Comparison of ENCODE assay signal across 28 cellular contexts in genomic region chr12:2044165-2044564, GRCh38. TPM values are rescaled to one million over a fixed set of nuclear protein-coding genes. Genes with fewer than 3 reads are reported as not detected.
"Had no signal": no experiment of that assay in that cellular context is flagged by ENCODE, and none has a peak within 500 bp of the region (broad histone marks: within the 10 kb centered on the region; RNA-seq: fewer than 3 reads in every experiment).

No MANE protein-coding gene starts in this region.

- H3K9me3 ChIP-seq: lower lobe of right lung, neutrophil, psoas muscle, stomach, testis, thyroid gland, transverse colon, upper lobe of left lung, vagina had no signal

- H3K36me3 ChIP-seq: lower lobe of right lung, neural progenitor cell, neutrophil, stomach, thyroid gland, transverse colon, upper lobe of left lung, vagina had no signal

- H3K27me3 ChIP-seq: testis, thyroid gland, transverse colon, upper lobe of left lung, vagina had no signal

- ATAC-seq: lower lobe of right lung; natural killer cell; psoas muscle; sciatic nerve; stimulated activated naive B cell treated with anti-CD40 and anti-IgM and Interleukin-4, amounts not matched to agents 10 μg/mL and 1 μg/mL and 100 μg/mL, for 72 hours; stimulated activated naive CD8-positive, alpha-beta T cell treated with anti-CD3 and anti-CD28 coated beads, Interleukin-15, Interleukin-2, amounts not matched to agents 100 U/mL and 50 U/mL, for 24 hours had no signal

- H3K27ac ChIP-seq: lower lobe of right lung, neural progenitor cell, neutrophil, parathyroid adenoma, psoas muscle, skin epidermis, stomach, testis, thyroid gland, transverse colon, upper lobe of left lung, vagina had no signal

- H3K4me3 ChIP-seq: lower lobe of right lung, neural progenitor cell, psoas muscle, skin epidermis, stomach, testis, thyroid gland, transverse colon, upper lobe of left lung, vagina had no signal

- H3K4me1 ChIP-seq: lower lobe of right lung, neural progenitor cell, parathyroid adenoma, psoas muscle, stomach, testis, thyroid gland, transverse colon, upper lobe of left lung, vagina had no signal

- DNase-seq: hypothalamus; immature natural killer cell; kidney; lower lobe of right lung; mammary epithelial cell; mesenchymal stem cell; naive B cell; natural killer cell; nephron progenitor cell; occipital lobe; psoas muscle; stimulated activated CD4-positive, alpha-beta T cell treated with anti-CD3 and anti-CD28 coated beads, Interleukin-12 subunit alpha, Interleukin-12 subunit beta, amount 100 ng/mL, for 4 hours; stimulated activated CD4-positive, alpha-beta T cell treated with anti-CD3 and anti-CD28 coated beads, Interleukin-15, amount 100 ng/mL, for 24 hours; stimulated activated CD4-positive, alpha-beta T cell treated with anti-CD3 and anti-CD28 coated beads, Interleukin-2, amount 100 ng/mL, for 24 hours; stimulated activated CD4-positive, alpha-beta T cell treated with anti-CD3 and anti-CD28 coated beads, Interleukin-4, amount 100 ng/mL, for 1 hour; stimulated activated naive B cell treated with anti-CD40 and anti-IgM and Interleukin-4, amounts not matched to agents 10 μg/mL and 1 μg/mL and 100 μg/mL, for 72 hours; stimulated activated naive CD8-positive, alpha-beta T cell treated with anti-CD3 and anti-CD28 coated beads, Interleukin-15, Interleukin-2, amounts not matched to agents 100 U/mL and 50 U/mL, for 24 hours; stomach; testis; thyroid gland; transverse colon; upper lobe of left lung had no signal

RNA-seq across cellular contexts. Expression of gene CACNA1C, which starts 8.6 kb away (rescaled TPM):
- polyA plus RNA-seq: mammary epithelial cell had no signal
